Comparison of ENCODE assay signal across 7 cellular contexts in the genomic region with DNA sequence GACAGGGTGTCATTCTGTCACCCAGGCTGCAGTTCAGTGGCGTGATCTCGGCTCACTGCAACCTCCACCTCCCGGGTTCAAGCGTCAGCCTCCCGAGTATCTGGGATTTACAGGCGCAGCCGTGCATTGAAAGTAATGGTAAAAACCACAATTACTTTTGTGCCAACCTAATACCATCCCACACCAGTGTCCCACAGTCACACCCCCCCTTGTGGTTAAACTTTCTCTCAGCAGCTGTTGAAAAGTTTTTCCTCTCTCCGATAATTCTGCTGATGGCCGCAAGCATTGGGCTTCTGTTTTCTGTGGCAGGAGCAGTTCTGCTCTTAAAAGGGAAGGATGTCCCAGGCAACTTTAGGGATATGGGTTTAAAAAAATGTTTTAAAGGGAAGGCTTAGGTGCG. TPM values are rescaled to one million over a fixed set of nuclear protein-coding genes. Genes with fewer than 3 reads are reported as not detected.
A peak's percentile ranks its signal among the peaks of the same experiment; 100 is the strongest.
DNase-seq lines count a peak whose midpoint lies in the region; ATAC-seq and TF ChIP-seq lines count a peak whose summit lies in the region.

No MANE protein-coding gene starts in this region.

- no peak for DNase-seq in GM10248 (ENCODE audit: extremely low spot score)
- DNase-seq in NCI-H226 = peak; percentile 26
- DNase-seq in chondrocyte (ENCODE audit: low spot score) = peak; percentile 26
- DNase-seq in myocyte (ENCODE audit: low read depth) = peak; percentile 96

- POLR2A ChIA-PET in GM10248 (lab: Yijun Ruan, JAX) = interaction anchor here (0.6 to 1.0 kb wide), 3 partner anchors 10 to 148 kb away, joined by 3 read pairs; no protein-coding TSS in a partner anchor

- H3K27me3 Mint-ChIP-seq in chondrocyte (ENCODE audit: low read depth) = no peaks in the 10 kb centered on the region

- TF ChIP-seq CTCF in GM10248 (IDR thresholded peaks at IDR 0.05; ENCODE audit: control extremely low read depth, extremely low read depth, low read depth, missing control alignments) = peak; percentile 35
- TF ChIP-seq CTCF in chondrocyte (IDR thresholded peaks at IDR 0.05) = peak; percentile 82

- H3K4me3 Mint-ChIP-seq in chondrocyte (ENCODE audit: unreplicated experiment) = no peak overlapping the region

- CTCF ChIA-PET in GM10248 (lab: Yijun Ruan, JAX) = interaction anchor here (0.9 to 9.5 kb wide), 7 partner anchors 10 to 200 kb away, joined by 3 to 197 read pairs (median 4); no protein-coding TSS in a partner anchor

- no peak for ATAC-seq in HG03457 (IDR thresholded peaks at IDR 0.05; ENCODE audit: unreplicated experiment)
- ATAC-seq in HG02678 (IDR thresholded peaks at IDR 0.05; ENCODE audit: unreplicated experiment) = no peak
- no peak for ATAC-seq in HG03342 (IDR thresholded peaks at IDR 0.05; ENCODE audit: unreplicated experiment)

- H3K4me1 Mint-ChIP-seq in chondrocyte (ENCODE audit: low read depth) = peaks cover 5% of the 10 kb centered on the region

- H3K9me3 Mint-ChIP-seq in chondrocyte (ENCODE audit: low read depth) = no peaks in the 10 kb centered on the region

- H3K27ac Mint-ChIP-seq in chondrocyte (ENCODE audit: unreplicated experiment) = no peak overlapping the region

- peaks cover 3% of the 10 kb centered on the region for H3K36me3 Mint-ChIP-seq in chondrocyte (ENCODE audit: low read depth)

RNA-seq across cellular contexts. Expression of a gene that starts 6.6 kb away (rescaled TPM):
- total RNA-seq in chondrocyte (0.56 to 1.5 TPM (median 1.2 TPM) in 3 replicates), myocyte (0.78 and 1.2 TPM in 2 replicates)
- polyA plus RNA-seq in myocyte (2012) = 0.83 TPM

RNA-seq across cellular contexts. Expression of a gene that starts 29.0 kb away (rescaled TPM):
- total RNA-seq in chondrocyte = 209 to 219 TPM (median 217 TPM) in 3 replicates
- total RNA-seq in myocyte = 304 and 308 TPM in 2 replicates
- 270 TPM for polyA plus RNA-seq in myocyte (2012)

RNA-seq across cellular contexts. Expression of a gene that starts 51.0 kb away (rescaled TPM):
- 11.0 to 18.4 TPM (median 11.3 TPM) in 3 replicates for total RNA-seq in chondrocyte
- 12.1 and 13.0 TPM in 2 replicates for total RNA-seq in myocyte
- polyA plus RNA-seq in myocyte (2012) = 14.4 TPM
